Comparison of ENCODE assay signal across 10 cellular contexts in genomic region chr6:54142889-54143519, GRCh38. TPM values are rescaled to one million over a fixed set of nuclear protein-coding genes. Genes with fewer than 3 reads are reported as not detected.
"Had no signal": no experiment of that assay in that cellular context is flagged by ENCODE, and none has a peak within 500 bp of the region (broad histone marks: within the 10 kb centered on the region; RNA-seq: fewer than 3 reads in every experiment).

No MANE protein-coding gene starts in this region.

- H3K4me3 ChIP-seq: GM23248 had no signal

- FAIRE-seq: H54, HTR-8/SVneo had no signal

- H3K36me3 Mint-ChIP-seq: IgD-negative memory B cell had no signal

- H3K27ac Mint-ChIP-seq: H9, IgD-negative memory B cell had no signal

- H3K4me2 ChIP-seq: KMS-11 had no signal

- H3K4me1 Mint-ChIP-seq: H9, IgD-negative memory B cell had no signal

- H3K4me3 Mint-ChIP-seq: H9 had no signal

- H3K9me3 Mint-ChIP-seq: H9 had no signal

- DNase-seq: GM23248, GOT3, H9, HCEC 1CT, KBM-7 had no signal

- H2AFZ ChIP-seq: GM23248 had no signal

- H3K9ac ChIP-seq: GM23248, KMS-11 had no signal

- H3K27ac ChIP-seq: GM23248, KMS-11 had no signal

RNA-seq across cellular contexts. Expression of gene MLIP, which starts 31.8 kb away (rescaled TPM):
- total RNA-seq: GM23248, H9, HT-29 had no signal
- polyA plus RNA-seq: GM23248, IgD-negative memory B cell had no signal
